Comparison of ENCODE assay signal across 9 cellular contexts in the genomic region with DNA sequence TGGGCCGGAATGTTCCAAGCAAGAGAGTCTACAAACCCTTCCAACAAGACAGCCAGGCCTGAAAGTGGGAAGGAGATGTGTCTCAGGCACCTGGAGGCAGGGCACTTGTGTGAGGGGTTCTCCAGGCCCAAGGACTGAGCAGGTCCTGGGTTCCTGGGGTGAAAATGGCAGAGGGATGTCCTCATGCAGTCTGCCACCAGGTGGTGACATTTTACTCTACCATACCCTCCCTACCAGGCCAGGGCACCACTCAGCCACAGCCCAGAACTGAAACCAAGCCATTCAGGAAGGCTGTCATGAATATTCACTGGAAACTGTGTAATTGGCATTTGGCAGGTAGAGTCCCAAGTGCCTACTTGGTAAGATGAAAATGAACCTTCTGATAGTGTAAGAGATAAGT.
DNase-seq lines count a peak whose midpoint lies in the region; ATAC-seq and TF ChIP-seq lines count a peak whose summit lies in the region.
"Had no signal": no experiment of that assay in that cellular context is flagged by ENCODE, and none has a peak within 500 bp of the region (broad histone marks: within the 10 kb centered on the region; RNA-seq: fewer than 3 reads in every experiment).

No MANE protein-coding gene starts in this region.

- no peaks in the 10 kb centered on the region for H3K4me1 ChIP-seq in testis

- no peak overlapping the region for H3K4me3 ChIP-seq in testis
- H3K4me3 ChIP-seq: BLaER1 treated with 17β-estradiol and CSF1 and Interleukin-3, amounts not matched to agents 10 nM and 100 nM had no signal

- DNase-seq in NCI-H446 (lab: John Stamatoyannopoulos, UW) = peak; percentile 20 to 48
- no peak for DNase-seq in NCI-H446 treated with DMSO at 0.1 percent for 48 hours (lab: John Stamatoyannopoulos, UW)
- DNase-seq in NCI-H187 treated with DMSO at 0.1 percent for 48 hours (lab: John Stamatoyannopoulos, UW) = peak; percentile 23
- DNase-seq in UCSD-AML1 (lab: John Stamatoyannopoulos, UW; ENCODE audit: unreplicated experiment) = peak; percentile 36
- peak; percentile 69 for DNase-seq in dermis blood vessel endothelial cell
- DNase-seq in medulla oblongata (ENCODE audit: extremely low spot score) = peak; percentile 46
- DNase-seq in testis = peak; percentile 55

- WGBS in testis, 2 donors = 88 to 94% methylated on average over 1 of the region's 1 CpG

- ATAC-seq in HG02798 (IDR thresholded peaks at IDR 0.05; ENCODE audit: poor library complexity, unreplicated experiment) = peak; percentile 85

- intact Hi-C loops in testis (cut with DNase I; ENCODE audit: low total_unique reads) = no loop called here

- TF ChIP-seq CTCF in testis (IDR thresholded peaks at IDR 0.05) = peak; percentile 18 to 44 (median 40)

- no peak for TF ChIP-seq POLR2A in testis (IDR thresholded peaks at IDR 0.05)

- no peak overlapping the region for H3K27ac ChIP-seq in testis
- H3K27ac ChIP-seq: BLaER1 treated with 17β-estradiol and CSF1 and Interleukin-3, amounts not matched to agents 10 nM and 100 nM had no signal

- H3K27me3 ChIP-seq in testis = no peaks in the 10 kb centered on the region
- H3K27me3 ChIP-seq: BLaER1 treated with 17β-estradiol and CSF1 and Interleukin-3, amounts not matched to agents 10 nM and 100 nM had no signal

- no peaks in the 10 kb centered on the region for H3K9me3 ChIP-seq in testis
- H3K9me3 ChIP-seq: BLaER1 treated with 17β-estradiol and CSF1 and Interleukin-3, amounts not matched to agents 10 nM and 100 nM had no signal

- no peaks in the 10 kb centered on the region for H3K36me3 ChIP-seq in testis (ENCODE audit: low read depth, missing control alignments)
- H3K36me3 ChIP-seq: BLaER1 treated with 17β-estradiol and CSF1 and Interleukin-3, amounts not matched to agents 10 nM and 100 nM had no signal
